In the genomic region with DNA sequence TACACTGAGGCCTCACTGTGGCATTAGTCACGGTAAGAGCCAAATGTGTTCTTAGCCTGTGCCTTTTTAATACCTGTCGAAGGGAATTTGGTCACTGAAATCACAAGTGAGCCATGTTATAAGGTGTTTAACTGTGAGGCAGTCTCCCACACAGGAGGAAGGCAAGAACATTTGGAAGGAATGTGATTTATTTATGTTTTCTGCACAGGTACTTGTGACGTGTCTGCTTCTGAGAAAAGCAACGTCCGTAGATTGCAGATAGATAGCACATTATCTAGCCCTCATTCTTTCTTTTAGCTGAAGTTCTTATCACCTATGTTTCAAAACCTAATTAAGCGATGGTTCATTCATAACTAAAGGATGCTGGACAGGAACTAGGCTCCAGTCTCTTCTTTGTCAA, we compare ENCODE assay signal across 28 cellular contexts.
"Had no signal": no experiment of that assay in that cellular context is flagged by ENCODE, and none has a peak within 500 bp of the region (broad histone marks: within the 10 kb centered on the region; RNA-seq: fewer than 3 reads in every experiment).

No MANE protein-coding gene starts in this region.

- H3K4me1 ChIP-seq: esophagus squamous epithelium, gastrocnemius medialis, heart right ventricle, left lung, lower lobe of right lung had no signal

- ATAC-seq: esophagus mucosa, gastrocnemius medialis, heart right ventricle, left cardiac atrium, left lung, left ventricle myocardium superior, lower lobe of right lung had no signal

- H3K36me3 Mint-ChIP-seq: memory B cell had no signal

- FAIRE-seq: colon, endometrium, islet of Langerhans, keratinocyte had no signal

- H3K27ac Mint-ChIP-seq: endodermal cell, memory B cell had no signal

- H3K27me3 ChIP-seq: dorsolateral prefrontal cortex, esophagus squamous epithelium, gastrocnemius medialis, left lung had no signal

- H3K36me3 ChIP-seq: esophagus squamous epithelium, gastrocnemius medialis, heart right ventricle, left lung, lower lobe of right lung had no signal

- H3K9me3 ChIP-seq: esophagus squamous epithelium, gastrocnemius medialis, heart right ventricle, left lung, lower lobe of right lung had no signal

- H3K27ac ChIP-seq: coronary artery, dorsolateral prefrontal cortex, epithelial cell of prostate, esophagus squamous epithelium, gastrocnemius medialis, heart right ventricle, left lung, lower lobe of right lung had no signal

- H3K4me3 Mint-ChIP-seq: endodermal cell, memory B cell had no signal

- H3K4me3 ChIP-seq: coronary artery, dorsolateral prefrontal cortex, esophagus squamous epithelium, gastrocnemius medialis, heart right ventricle, left lung, lower lobe of right lung had no signal

- DNase-seq: dermis blood vessel endothelial cell; dorsolateral prefrontal cortex; effector CD4-positive, alpha-beta T cell; effector memory CD4-positive, alpha-beta T cell; endodermal cell; erythroblast; esophagus squamous epithelium; foreskin fibroblast; foreskin melanocyte; gastrocnemius medialis; glutamatergic neuron; head of caudate nucleus; heart right ventricle; hippocampal formation; left cardiac atrium; left lung; left ventricle myocardium superior; lower lobe of right lung; mesendoderm; midbrain had no signal

- H3K9me3 Mint-ChIP-seq: endodermal cell, memory B cell had no signal
